ENCODE assay signal across 26 cellular contexts in genomic region chr21:23963454-23963853, GRCh38.
DNase-seq lines count a peak whose midpoint lies in the region; ATAC-seq and TF ChIP-seq lines count a peak whose summit lies in the region.
"Had no signal": no experiment of that assay in that cellular context is flagged by ENCODE, and none has a peak within 500 bp of the region (broad histone marks: within the 10 kb centered on the region; RNA-seq: fewer than 3 reads in every experiment).

No MANE protein-coding gene starts in this region.

- no TSS peak for BruUV-seq in PC-3 (replicated peaks; lab: Mats Ljungman, UMichigan)

- no peak overlapping the region for H3K4ac ChIP-seq in neuronal stem cell (ENCODE audit: low read length)

- H3K4me1 ChIP-seq in PC-3 (ENCODE audit: insufficient read depth, low read length) (peaks cover 16% of the 10 kb centered on the region), neuronal stem cell (ENCODE audit: control insufficient read depth in 2 of 2, insufficient read depth in 1 of 2, low read depth in 1 of 2, low read length in 2 of 2) (peaks cover 0 to 2% of the 10 kb centered on the region in 2 donors)
- H3K4me1 ChIP-seq: gastroesophageal sphincter, left lung, psoas muscle, thyroid gland had no signal

- TF ChIP-seq CTCF in activated CD8-positive, alpha-beta T cell treated with anti-CD3 and anti-CD28 coated beads for 36 hours (IDR thresholded peaks at IDR 0.05), result no peak
- TF ChIP-seq CTCF in PC-3 (conservative IDR thresholded peaks at IDR 0.05; ENCODE audit: low read depth, low read length), result no peak

- no peaks in the 10 kb centered on the region for H4K20me1 ChIP-seq in PC-3 (ENCODE audit: low read length)

- H3K4me2 ChIP-seq in PC-3 (ENCODE audit: low read length), result no peak overlapping the region
- no peak overlapping the region for H3K4me2 ChIP-seq in neuronal stem cell (ENCODE audit: insufficient read depth, low read length, poor library complexity, severe bottlenecking)
- H3K4me2 ChIP-seq: PC-9 had no signal

- H3K79me2 ChIP-seq in PC-3 (ENCODE audit: low read length), result no peaks in the 10 kb centered on the region

- H4K8ac ChIP-seq in neuronal stem cell (ENCODE audit: low read depth, low read length), result no peak overlapping the region

- POLR2A ChIA-PET in activated CD8-positive, alpha-beta T cell treated with anti-CD3 and anti-CD28 coated beads, Interleukin-2, amount 10 ng/mL, durations not matched to agents 7 days and 5 days (lab: Charles Lee), result no interaction called here
- POLR2A ChIA-PET in activated CD8-positive, alpha-beta T cell treated with anti-CD3 and anti-CD28 coated beads for 36 hours (lab: Charles Lee), result no interaction called here
- POLR2A ChIA-PET in PC-3 (lab: Charles Lee; ENCODE audit: unreplicated experiment), result no interaction called here

- H2AK5ac ChIP-seq in neuronal stem cell (ENCODE audit: low read depth, low read length), result no peak overlapping the region

- H3K36me3 ChIP-seq in PC-3 (ENCODE audit: low read depth, low read length) (no peaks in the 10 kb centered on the region), neuronal stem cell (replicated peaks in 1 of 2; ENCODE audit: control insufficient read depth in 2 of 2, insufficient read depth in 2 of 2, low read length in 2 of 2) (no peaks in the 10 kb centered on the region)
- H3K36me3 ChIP-seq: gastroesophageal sphincter, left lung, thyroid gland had no signal

- DNase-seq in activated CD8-positive, alpha-beta T cell treated with anti-CD3 and anti-CD28 coated beads, Interleukin-2, amount 10 ng/mL, durations not matched to agents 7 days and 5 days, result no peak
- DNase-seq in activated CD8-positive, alpha-beta T cell treated with anti-CD3 and anti-CD28 coated beads for 36 hours, result no peak
- DNase-seq in NCI-H146 (lab: John Stamatoyannopoulos, UW) (peak; percentile 82), PC-3 (peak; percentile 84), neuronal stem cell (ENCODE audit: low spot score) (no peak)
- no peak for DNase-seq in stimulated activated CD4-positive, alpha-beta T cell treated with anti-CD3 and anti-CD28 coated beads, Interleukin-4, amount 100 ng/mL, for 1 hour
- no peak for DNase-seq in activated T-cell treated with anti-CD3 and anti-CD28 coated beads, Interleukin-2, amount 50 U/mL, for 24 hours
- DNase-seq: ACHN; activated CD4-positive, alpha-beta T cell treated with anti-CD3 and anti-CD28 coated beads for 1 hour; activated T-cell treated with anti-CD3 and anti-CD28 coated beads, Interleukin-2, amount 50 U/mL, for 4 hours; hypothalamus; KG1; left lung; MV-4-11; naive B cell; NCI-H82; nucleus accumbens; PC-9; psoas muscle; stimulated activated CD4-positive, alpha-beta T cell treated with anti-CD3 and anti-CD28 coated beads, Interleukin-15, amount 100 ng/mL, for 24 hours; T-helper 1 cell; thyroid gland had no signal

- H3K9me3 ChIP-seq in PC-3 (ENCODE audit: low read length) (no peaks in the 10 kb centered on the region), neuronal stem cell (replicated peaks in 1 of 2; ENCODE audit: control insufficient read depth in 2 of 2, insufficient read depth in 1 of 2, low read depth in 1 of 2, low read length in 2 of 2) (no peaks in the 10 kb centered on the region)
- H3K9me3 ChIP-seq: gastroesophageal sphincter, left lung, psoas muscle, thyroid gland had no signal

- H3K9me2 ChIP-seq in PC-3 (replicated peaks; ENCODE audit: low read length), result no peaks in the 10 kb centered on the region

- H3K14ac ChIP-seq in neuronal stem cell (ENCODE audit: low read length), result no peak overlapping the region

- H3K27me3 ChIP-seq in PC-3 (ENCODE audit: low read length) (no peaks in the 10 kb centered on the region), neuronal stem cell (ENCODE audit: control insufficient read depth in 3 of 3, insufficient read depth in 3 of 3, low read depth in 1 of 3, low read length in 3 of 3) (no peaks in the 10 kb centered on the region)
- H3K27me3 ChIP-seq: gastroesophageal sphincter, thyroid gland had no signal

- no peaks in the 10 kb centered on the region for H3K36me3 Mint-ChIP-seq in activated CD8-positive, alpha-beta T cell treated with anti-CD3 and anti-CD28 coated beads, Interleukin-2, amount 10 ng/mL, durations not matched to agents 7 days and 5 days (ENCODE audit: low read depth)
- H3K36me3 Mint-ChIP-seq in activated CD8-positive, alpha-beta T cell treated with anti-CD3 and anti-CD28 coated beads for 36 hours (ENCODE audit: low read depth), result no peaks in the 10 kb centered on the region
- no peaks in the 10 kb centered on the region for H3K36me3 Mint-ChIP-seq in activated T-cell treated with anti-CD3 and anti-CD28 coated beads, Interleukin-2, amount 50 U/mL, for 24 hours (ENCODE audit: low read depth)
- H3K36me3 Mint-ChIP-seq: naive B cell had no signal

- H3F3A ChIP-seq in PC-3 (ENCODE audit: low read length, unreplicated experiment), result no peaks in the 10 kb centered on the region

- intact Hi-C loops in activated CD8-positive, alpha-beta T cell treated with anti-CD3 and anti-CD28 coated beads for 36 hours (cut with micrococcal nuclease), result no loop called here
- intact Hi-C loops in PC-3 (cut with micrococcal nuclease), result loop anchor here (10.0 kb wide), 3 partner anchors 489 to 799 kb away; no protein-coding TSS in a partner anchor

- no peak overlapping the region for H3K18ac ChIP-seq in neuronal stem cell (ENCODE audit: low read length)

- H3K27ac ChIP-seq in PC-3 (ENCODE audit: low read length) (peak overlapping the region; percentile 14; the same call in 1 of the 2 replicates), neuronal stem cell (replicated peaks; ENCODE audit: low read length) (no peak overlapping the region)
- H3K27ac ChIP-seq: C4-2B, gastroesophageal sphincter, left lung, PC-9, psoas muscle, thyroid gland had no signal

- no peak overlapping the region for H2BK5ac ChIP-seq in neuronal stem cell (ENCODE audit: low read length)

- H2AFZ ChIP-seq in PC-3 (ENCODE audit: low read length) (no peak overlapping the region), neuronal stem cell (ENCODE audit: low read length) (no peak overlapping the region)
- H2AFZ ChIP-seq: PC-9 had no signal

- peaks cover 16% of the 10 kb centered on the region for H3K4me1 Mint-ChIP-seq in activated CD8-positive, alpha-beta T cell treated with anti-CD3 and anti-CD28 coated beads, Interleukin-2, amount 10 ng/mL, durations not matched to agents 7 days and 5 days (ENCODE audit: low read depth)
- peaks cover 3% of the 10 kb centered on the region for H3K4me1 Mint-ChIP-seq in activated CD8-positive, alpha-beta T cell treated with anti-CD3 and anti-CD28 coated beads for 36 hours (ENCODE audit: low read depth)
- H3K4me1 Mint-ChIP-seq in activated T-cell treated with anti-CD3 and anti-CD28 coated beads, Interleukin-2, amount 50 U/mL, for 24 hours (ENCODE audit: low read depth), result peaks cover 6% of the 10 kb centered on the region

- H3K79me1 ChIP-seq in neuronal stem cell (ENCODE audit: low read depth, low read length), result no peaks in the 10 kb centered on the region

- no peaks in the 10 kb centered on the region for H3K9me3 Mint-ChIP-seq in activated CD8-positive, alpha-beta T cell treated with anti-CD3 and anti-CD28 coated beads, Interleukin-2, amount 10 ng/mL, durations not matched to agents 7 days and 5 days (ENCODE audit: insufficient read depth)
- no peaks in the 10 kb centered on the region for H3K9me3 Mint-ChIP-seq in activated CD8-positive, alpha-beta T cell treated with anti-CD3 and anti-CD28 coated beads for 36 hours
- H3K9me3 Mint-ChIP-seq in activated T-cell treated with anti-CD3 and anti-CD28 coated beads, Interleukin-2, amount 50 U/mL, for 24 hours, result no peaks in the 10 kb centered on the region
- H3K9me3 Mint-ChIP-seq: activated T-cell treated with anti-CD3 and anti-CD28 coated beads, Interleukin-2, amount 50 U/mL, for 4 hours; stimulated activated naive CD8-positive, alpha-beta T cell treated with anti-CD3 and anti-CD28 coated beads, Interleukin-15, Interleukin-2, amounts not matched to agents 100 ng/mL and 50 ng/mL, for 24 hours had no signal

- peak overlapping the region; percentile 11 for H3K27ac Mint-ChIP-seq in activated CD8-positive, alpha-beta T cell treated with anti-CD3 and anti-CD28 coated beads, Interleukin-2, amount 10 ng/mL, durations not matched to agents 7 days and 5 days
- H3K27ac Mint-ChIP-seq in activated CD8-positive, alpha-beta T cell treated with anti-CD3 and anti-CD28 coated beads for 36 hours, result no peak overlapping the region
- H3K27ac Mint-ChIP-seq in activated T-cell treated with anti-CD3 and anti-CD28 coated beads, Interleukin-2, amount 50 U/mL, for 24 hours, result no peak overlapping the region
- H3K27ac Mint-ChIP-seq: stimulated activated naive CD8-positive, alpha-beta T cell treated with anti-CD3 and anti-CD28 coated beads, Interleukin-15, Interleukin-2, amounts not matched to agents 100 ng/mL and 50 ng/mL, for 24 hours had no signal

- H3K9ac ChIP-seq in PC-3 (ENCODE audit: low read length) (no peak overlapping the region), neuronal stem cell (ENCODE audit: low read depth, low read length, poor library complexity) (no peak overlapping the region)

- no peak overlapping the region for H3K4me3 Mint-ChIP-seq in activated CD8-positive, alpha-beta T cell treated with anti-CD3 and anti-CD28 coated beads, Interleukin-2, amount 10 ng/mL, durations not matched to agents 7 days and 5 days
- H3K4me3 Mint-ChIP-seq in activated CD8-positive, alpha-beta T cell treated with anti-CD3 and anti-CD28 coated beads for 36 hours, result no peak overlapping the region
- no peak overlapping the region for H3K4me3 Mint-ChIP-seq in activated T-cell treated with anti-CD3 and anti-CD28 coated beads, Interleukin-2, amount 50 U/mL, for 24 hours
- H3K4me3 Mint-ChIP-seq: activated T-cell treated with anti-CD3 and anti-CD28 coated beads, Interleukin-2, amount 50 U/mL, for 4 hours; stimulated activated naive CD8-positive, alpha-beta T cell treated with anti-CD3 and anti-CD28 coated beads, Interleukin-15, Interleukin-2, amounts not matched to agents 100 ng/mL and 50 ng/mL, for 24 hours had no signal

- peak overlapping the region; percentile 82 for H4K91ac ChIP-seq in neuronal stem cell (ENCODE audit: low read depth, low read length, poor library complexity)

- ATAC-seq in activated CD8-positive, alpha-beta T cell treated with anti-CD3 and anti-CD28 coated beads, Interleukin-2, amount 10 ng/mL, durations not matched to agents 7 days and 5 days, result no peak
- no peak for ATAC-seq in activated CD8-positive, alpha-beta T cell treated with anti-CD3 and anti-CD28 coated beads for 36 hours
- ATAC-seq in PC-3 (peak; percentile 84), GM21367 (IDR thresholded peaks at IDR 0.05; ENCODE audit: unreplicated experiment) (no peak)
- ATAC-seq: activated T-cell treated with anti-CD3 and anti-CD28 coated beads, Interleukin-2, amount 50 U/mL, for 4 hours; gastroesophageal sphincter; left lung; psoas muscle had no signal

- no peak overlapping the region for H3K4me3 ChIP-seq in PC-3 (ENCODE audit: low read length)
- no peak overlapping the region for H3K4me3 ChIP-seq in neuronal stem cell (ENCODE audit: low read length in 2 of 2)
- H3K4me3 ChIP-seq: gastroesophageal sphincter, left lung, PC-9, psoas muscle, thyroid gland had no signal

- H2BK120ac ChIP-seq in neuronal stem cell (ENCODE audit: low read depth, low read length), result no peak overlapping the region

- H2BK15ac ChIP-seq in neuronal stem cell (ENCODE audit: low read length), result no peak overlapping the region

- CTCF ChIA-PET in activated CD8-positive, alpha-beta T cell treated with anti-CD3 and anti-CD28 coated beads, Interleukin-2, amount 10 ng/mL, durations not matched to agents 7 days and 5 days (lab: Charles Lee), result interaction anchor here (1.2 kb wide), 1 partner anchor 110 kb away, joined by 3 read pairs; no protein-coding TSS in a partner anchor
- CTCF ChIA-PET in activated CD8-positive, alpha-beta T cell treated with anti-CD3 and anti-CD28 coated beads for 36 hours (lab: Charles Lee), result no interaction called here
- CTCF ChIA-PET in PC-3 (lab: Charles Lee), result no interaction called here

- no peak overlapping the region for H3K23ac ChIP-seq in neuronal stem cell (ENCODE audit: low read depth, low read length, poor library complexity)

- no peak overlapping the region for H2BK12ac ChIP-seq in neuronal stem cell (ENCODE audit: low read length)

- no CpG with 5 or more reads among the region's 2 CpGs for WGBS in neuronal stem cell (ENCODE audit: extremely low coverage in 2 of 2, insufficient read length in 2 of 2, insufficient replicate concordance in 1 of 2), 2 donors

- H3K27me3 Mint-ChIP-seq in activated CD8-positive, alpha-beta T cell treated with anti-CD3 and anti-CD28 coated beads, Interleukin-2, amount 10 ng/mL, durations not matched to agents 7 days and 5 days (ENCODE audit: low read depth), result peaks cover 8% of the 10 kb centered on the region
- no peaks in the 10 kb centered on the region for H3K27me3 Mint-ChIP-seq in activated CD8-positive, alpha-beta T cell treated with anti-CD3 and anti-CD28 coated beads for 36 hours
- H3K27me3 Mint-ChIP-seq in activated T-cell treated with anti-CD3 and anti-CD28 coated beads, Interleukin-2, amount 50 U/mL, for 24 hours, result no peaks in the 10 kb centered on the region
- H3K27me3 Mint-ChIP-seq: naive B cell; stimulated activated naive CD8-positive, alpha-beta T cell treated with anti-CD3 and anti-CD28 coated beads, Interleukin-15, Interleukin-2, amounts not matched to agents 100 ng/mL and 50 ng/mL, for 24 hours had no signal

Comparison
In these comparisons a context has a peak if more than half of its experiments do, and no peak if none do; other contexts are left out.
1. DNase-seq: peak in NCI-H146 (single experiment) and PC-3 (single experiment); none in activated CD8-positive, alpha-beta T cell treated with anti-CD3 and anti-CD28 coated beads, Interleukin-2, amount 10 ng/mL, durations not matched to agents 7 days and 5 days (single experiment), activated CD8-positive, alpha-beta T cell treated with anti-CD3 and anti-CD28 coated beads for 36 hours (single experiment), neuronal stem cell (single experiment), stimulated activated CD4-positive, alpha-beta T cell treated with anti-CD3 and anti-CD28 coated beads, Interleukin-4, amount 100 ng/mL, for 1 hour (single experiment) and activated T-cell treated with anti-CD3 and anti-CD28 coated beads, Interleukin-2, amount 50 U/mL, for 24 hours (single experiment).